Comparison of ENCODE assay signal across 9 cellular contexts in the genomic region with DNA sequence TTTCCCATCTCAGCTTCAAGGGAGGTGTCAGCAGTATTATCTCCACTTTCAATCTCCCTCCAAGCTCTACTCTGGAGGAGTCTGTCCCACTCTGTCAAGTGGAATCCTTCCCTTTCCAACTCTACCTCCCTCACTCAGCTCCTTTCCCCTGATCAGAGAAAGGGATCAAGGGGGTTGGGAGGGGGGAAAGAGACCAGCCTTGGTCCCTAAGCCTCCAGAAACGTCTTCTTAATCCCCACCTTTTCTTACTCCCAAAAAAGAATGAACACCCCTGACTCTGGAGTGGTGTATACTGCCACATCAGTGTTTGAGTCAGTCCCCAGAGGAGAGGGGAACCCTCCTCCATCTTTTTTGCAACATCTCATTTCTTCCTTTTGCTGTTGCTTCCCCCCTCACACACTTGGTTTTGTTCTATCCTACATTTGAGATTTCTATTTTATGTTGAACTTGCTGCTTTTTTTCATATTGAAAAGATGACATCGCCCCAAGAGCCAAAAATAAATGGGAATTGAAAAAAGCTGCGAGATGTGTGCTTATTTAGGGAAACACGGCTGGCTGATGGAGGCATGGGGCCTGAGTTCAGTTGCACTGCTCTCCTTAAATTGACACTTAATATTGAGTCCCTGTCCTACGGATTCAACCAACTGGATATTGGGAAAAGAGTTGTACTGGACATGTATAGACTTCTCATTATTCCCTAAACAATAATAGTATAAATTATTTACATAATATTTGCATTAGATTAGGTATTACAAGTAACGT. TPM values are rescaled to one million over a fixed set of nuclear protein-coding genes. Genes with fewer than 3 reads are reported as not detected.
DNase-seq lines count a peak whose midpoint lies in the region; ATAC-seq and TF ChIP-seq lines count a peak whose summit lies in the region.
"Had no signal": no experiment of that assay in that cellular context is flagged by ENCODE, and none has a peak within 500 bp of the region (broad histone marks: within the 10 kb centered on the region; RNA-seq: fewer than 3 reads in every experiment).

No MANE protein-coding gene starts in this region.

- H3K4me3 ChIP-seq in endodermal cell (ENCODE audit: low read length), result peak overlapping the region; percentile 99

- no peak overlapping the region for H3K9ac ChIP-seq in endodermal cell (ENCODE audit: extremely low read depth, low read length, poor library complexity, severe bottlenecking)

- no peaks in the 10 kb centered on the region for H3K27me3 Mint-ChIP-seq in activated CD4-positive, alpha-beta T cell treated with anti-CD3 and anti-CD28 coated beads, Interleukin-2, amount 10 ng/mL, durations not matched to agents 24 days and 14 days
- H3K27me3 Mint-ChIP-seq in endodermal cell (ENCODE audit: insufficient read depth), result no peaks in the 10 kb centered on the region
- H3K27me3 Mint-ChIP-seq in stimulated activated naive B cell treated with anti-CD40 and anti-IgM and Interleukin-4, amounts not matched to agents 10 μg/mL and 1 μg/mL and 100 μg/mL, for 72 hours, result no peaks in the 10 kb centered on the region

- no peak overlapping the region for H3K27ac ChIP-seq in endodermal cell (ENCODE audit: low read depth, low read length)

- H3K4me1 Mint-ChIP-seq in activated CD4-positive, alpha-beta T cell treated with anti-CD3 and anti-CD28 coated beads, Interleukin-2, amount 10 ng/mL, durations not matched to agents 24 days and 14 days, result peaks cover 35% of the 10 kb centered on the region
- peaks cover 28% of the 10 kb centered on the region for H3K4me1 Mint-ChIP-seq in endodermal cell
- H3K4me1 Mint-ChIP-seq in stimulated activated naive B cell treated with anti-CD40 and anti-IgM and Interleukin-4, amounts not matched to agents 10 μg/mL and 1 μg/mL and 100 μg/mL, for 72 hours, result peaks cover 30 to 50% of the 10 kb centered on the region in 2 donors

- H3K27ac Mint-ChIP-seq in activated CD4-positive, alpha-beta T cell treated with anti-CD3 and anti-CD28 coated beads, Interleukin-2, amount 10 ng/mL, durations not matched to agents 24 days and 14 days, result peak overlapping the region; percentile 71
- peak overlapping the region; percentile 33 for H3K27ac Mint-ChIP-seq in endodermal cell
- H3K27ac Mint-ChIP-seq in stimulated activated naive B cell treated with anti-CD40 and anti-IgM and Interleukin-4, amounts not matched to agents 10 μg/mL and 1 μg/mL and 100 μg/mL, for 72 hours, result peak overlapping the region; percentile 82

- H3K4me1 ChIP-seq in endodermal cell (ENCODE audit: control insufficient read depth, insufficient read depth, low read length), result no peaks in the 10 kb centered on the region

- peaks cover 59% of the 10 kb centered on the region for H3K36me3 ChIP-seq in endodermal cell (ENCODE audit: control insufficient read depth, insufficient read depth, low read length)

- TF ChIP-seq CTCF in endodermal cell (conservative IDR thresholded peaks at IDR 0.05), result no peak

- 85 to 100% methylated on average over 3 to 5 of the region's 6 CpGs for whole genome bisulfite sequencing in endodermal cell (ENCODE audit: insufficient coverage in 1 of 2, insufficient read length in 1 of 2), 2 experiments

- H3K9me3 Mint-ChIP-seq in activated CD4-positive, alpha-beta T cell treated with anti-CD3 and anti-CD28 coated beads, Interleukin-2, amount 10 ng/mL, durations not matched to agents 24 days and 14 days, result no peaks in the 10 kb centered on the region
- no peaks in the 10 kb centered on the region for H3K9me3 Mint-ChIP-seq in endodermal cell
- no peaks in the 10 kb centered on the region for H3K9me3 Mint-ChIP-seq in stimulated activated naive B cell treated with anti-CD40 and anti-IgM and Interleukin-4, amounts not matched to agents 10 μg/mL and 1 μg/mL and 100 μg/mL, for 72 hours

- no peaks in the 10 kb centered on the region for H3K9me3 ChIP-seq in endodermal cell (ENCODE audit: control insufficient read depth, low read length)

- no peak for DNase-seq in activated CD4-positive, alpha-beta T cell treated with anti-CD3 and anti-CD28 coated beads, Interleukin-2, amount 10 ng/mL, durations not matched to agents 24 days and 14 days
- no peak for DNase-seq in activated CD4-positive, alpha-beta T cell treated with anti-CD3 and anti-CD28 coated beads for 48 hours
- DNase-seq in endodermal cell (no peak), GF-D8 (lab: John Stamatoyannopoulos, UW) (no peak), NCI-H1048 (lab: John Stamatoyannopoulos, UW) (no peak)
- DNase-seq in stimulated activated naive B cell treated with anti-CD40 and anti-IgM and Interleukin-4, amounts not matched to agents 10 μg/mL and 1 μg/mL and 100 μg/mL, for 72 hours, result no peak
- no peak for DNase-seq in stimulated activated CD4-positive, alpha-beta T cell treated with anti-CD3 and anti-CD28 coated beads, Interleukin-12 subunit alpha, Interleukin-12 subunit beta, amount 100 ng/mL, for 4 hours
- DNase-seq: left ventricle myocardium superior had no signal

- H3K36me3 Mint-ChIP-seq in activated CD4-positive, alpha-beta T cell treated with anti-CD3 and anti-CD28 coated beads, Interleukin-2, amount 10 ng/mL, durations not matched to agents 24 days and 14 days (ENCODE audit: low read depth), result peaks cover 77% of the 10 kb centered on the region
- H3K36me3 Mint-ChIP-seq in endodermal cell (ENCODE audit: low read depth), result peaks cover 79% of the 10 kb centered on the region
- peaks cover 44 to 64% of the 10 kb centered on the region in 2 donors for H3K36me3 Mint-ChIP-seq in stimulated activated naive B cell treated with anti-CD40 and anti-IgM and Interleukin-4, amounts not matched to agents 10 μg/mL and 1 μg/mL and 100 μg/mL, for 72 hours

- no peak for ATAC-seq in stimulated activated naive B cell treated with anti-CD40 and anti-IgM and Interleukin-4, amounts not matched to agents 10 μg/mL and 1 μg/mL and 100 μg/mL, for 72 hours (replicated peaks)
- ATAC-seq: left ventricle myocardium superior had no signal

- intact Hi-C loops in activated CD4-positive, alpha-beta T cell treated with anti-CD3 and anti-CD28 coated beads, Interleukin-2, amount 10 ng/mL, durations not matched to agents 24 days and 14 days (cut with micrococcal nuclease), result loop anchor here (10.0 kb wide), 1 partner anchor 360 kb away; no protein-coding TSS in a partner anchor

- H3K27me3 ChIP-seq in endodermal cell (ENCODE audit: control insufficient read depth, insufficient read depth, low read length, poor library complexity, severe bottlenecking), result no peaks in the 10 kb centered on the region

- H3K4me3 Mint-ChIP-seq in activated CD4-positive, alpha-beta T cell treated with anti-CD3 and anti-CD28 coated beads, Interleukin-2, amount 10 ng/mL, durations not matched to agents 24 days and 14 days, result peak overlapping the region; percentile 95
- no peak overlapping the region for H3K4me3 Mint-ChIP-seq in endodermal cell
- H3K4me3 Mint-ChIP-seq in stimulated activated naive B cell treated with anti-CD40 and anti-IgM and Interleukin-4, amounts not matched to agents 10 μg/mL and 1 μg/mL and 100 μg/mL, for 72 hours, result peak overlapping the region in 1 of 2 donors; percentile 33

RNA-seq across cellular contexts. Expression of a gene that starts 4.9 kb away (rescaled TPM):
- 1,084 and 1,089 TPM in 2 replicates for total RNA-seq in activated CD4-positive, alpha-beta T cell treated with anti-CD3 and anti-CD28 coated beads, Interleukin-2, amount 10 ng/mL, durations not matched to agents 24 days and 14 days
- polyA plus RNA-seq in PFSK-1 (2012; ENCODE audit: insufficient read length, low read depth), result 747 TPM
- 1,000 to 10,000 TPM; 1,504 to 1,815 TPM for total RNA-seq in endodermal cell
- polyA plus RNA-seq in endodermal cell (2013, experiment 1 of 2), result 2,363 TPM
- 2,162 TPM for polyA plus RNA-seq in endodermal cell (2013, experiment 2 of 2)

RNA-seq across cellular contexts. Expression of a gene that starts 8.0 kb away (rescaled TPM):
- total RNA-seq in activated CD4-positive, alpha-beta T cell treated with anti-CD3 and anti-CD28 coated beads, Interleukin-2, amount 10 ng/mL, durations not matched to agents 24 days and 14 days, result 93.9 and 97.2 TPM in 2 replicates
- polyA plus RNA-seq in PFSK-1 (2012; ENCODE audit: insufficient read length, low read depth), result 42.5 TPM
- total RNA-seq in endodermal cell, result 10 to 100 TPM; 79.0 to 95.1 TPM
- polyA plus RNA-seq in endodermal cell (2013, experiment 1 of 2), result 80.0 TPM
- 74.0 TPM for polyA plus RNA-seq in endodermal cell (2013, experiment 2 of 2)

RNA-seq across cellular contexts. Expression of a gene that starts 17.4 kb away (rescaled TPM):
- 239 and 260 TPM in 2 replicates for total RNA-seq in activated CD4-positive, alpha-beta T cell treated with anti-CD3 and anti-CD28 coated beads, Interleukin-2, amount 10 ng/mL, durations not matched to agents 24 days and 14 days
- polyA plus RNA-seq in PFSK-1 (2012; ENCODE audit: insufficient read length, low read depth), result 327 TPM
- 100 to 1,000 TPM; 121 to 141 TPM for total RNA-seq in endodermal cell
- 119 TPM for polyA plus RNA-seq in endodermal cell (2013, experiment 1 of 2)
- 111 TPM for polyA plus RNA-seq in endodermal cell (2013, experiment 2 of 2)

RNA-seq across cellular contexts. Expression of a gene that starts 19.3 kb away (rescaled TPM):
- 512 and 516 TPM in 2 replicates for total RNA-seq in activated CD4-positive, alpha-beta T cell treated with anti-CD3 and anti-CD28 coated beads, Interleukin-2, amount 10 ng/mL, durations not matched to agents 24 days and 14 days
- not detected for polyA plus RNA-seq in PFSK-1 (2012; ENCODE audit: insufficient read length, low read depth)
- total RNA-seq in endodermal cell, result 100 to 1,000 TPM; 102 to 136 TPM
- 51.3 TPM for polyA plus RNA-seq in endodermal cell (2013, experiment 1 of 2)
- polyA plus RNA-seq in endodermal cell (2013, experiment 2 of 2), result 74.4 TPM

RNA-seq across cellular contexts. Expression of a gene that starts 34.3 kb away (rescaled TPM):
- 20.2 and 20.5 TPM in 2 replicates for total RNA-seq in activated CD4-positive, alpha-beta T cell treated with anti-CD3 and anti-CD28 coated beads, Interleukin-2, amount 10 ng/mL, durations not matched to agents 24 days and 14 days
- polyA plus RNA-seq in PFSK-1 (2012; ENCODE audit: insufficient read length, low read depth), result 22.6 TPM
- total RNA-seq in endodermal cell, result 10 to 100 TPM; 37.1 TPM
- polyA plus RNA-seq in endodermal cell (2013, experiment 1 of 2), result 72.2 TPM
- polyA plus RNA-seq in endodermal cell (2013, experiment 2 of 2), result 59.2 TPM
